30 cellular contexts compared by ENCODE assay signal in genomic region chr3:129022995-129023332, GRCh38. TPM values are rescaled to one million over a fixed set of nuclear protein-coding genes. Genes with fewer than 3 reads are reported as not detected.
DNase-seq lines count a peak whose midpoint lies in the region; ATAC-seq and TF ChIP-seq lines count a peak whose summit lies in the region.
"Had no signal": no experiment of that assay in that cellular context is flagged by ENCODE, and none has a peak within 500 bp of the region (broad histone marks: within the 10 kb centered on the region; RNA-seq: fewer than 3 reads in every experiment).

No MANE protein-coding gene starts in this region.

- H3K4me1 ChIP-seq in BLaER1 treated with 17β-estradiol and CSF1 and Interleukin-3, amounts not matched to agents 10 nM and 100 nM: peaks cover 18 to 67% (median 48%) of the 10 kb centered on the region in 10 experiments
- peaks cover 79% of the 10 kb centered on the region for H3K4me1 ChIP-seq in lower lobe of right lung
- H3K4me1 ChIP-seq in spleen: peaks cover 16 to 86% (median 57%) of the 10 kb centered on the region in 6 donors
- 0 out of 2 replicates have a peak, but pooled peaks cover 4% of the 10 kb centered on the region for H3K4me1 ChIP-seq in PC-9 (replicated peaks; ENCODE audit: insufficient read depth)

- TF ChIP-seq POLR2A in spleen (IDR thresholded peaks at IDR 0.05): no peak

- TF ChIP-seq CTCF in lower lobe of right lung (IDR thresholded peaks at IDR 0.05): no peak
- no peak for TF ChIP-seq CTCF in spleen (IDR thresholded peaks at IDR 0.05 in 8 of 11, conservative IDR thresholded peaks at IDR 0.05 in 3 of 11)
- TF ChIP-seq CTCF in PC-9 (conservative IDR thresholded peaks at IDR 0.05): no peak

- H3K27me3 ChIP-seq in BLaER1 treated with 17β-estradiol and CSF1 and Interleukin-3, amounts not matched to agents 10 nM and 100 nM: no peaks in the 10 kb centered on the region
- H3K27me3 ChIP-seq in lower lobe of right lung (ENCODE audit: low read depth): no peaks in the 10 kb centered on the region
- no peaks in the 10 kb centered on the region for H3K27me3 ChIP-seq in spleen (replicated peaks in 1 of 7)
- H3K27me3 ChIP-seq in PC-9 (ENCODE audit: insufficient read depth, low read depth): no peaks in the 10 kb centered on the region
- H3K27me3 ChIP-seq: adrenal gland, BE2C had no signal

- H2AFZ ChIP-seq in PC-9: no peak overlapping the region

- H3K4me3 Mint-ChIP-seq in T-helper 17 cell: no peak overlapping the region
- H3K4me3 Mint-ChIP-seq: activated B cell treated with CpG ODN at 0.5 μM for 24 hours; activated naive CD4-positive, alpha-beta T cell treated with anti-CD3 and anti-CD28 coated beads, Interleukin-2, amount 10 ng/mL, durations not matched to agents 7 days and 5 days; central memory CD8-positive, alpha-beta T cell; dendritic cell treated with granulocyte-macrophage colony-stimulating factor and Interleukin-4, amounts not matched to agents 40 ng/mL and 50 ng/mL, for 4 days; stimulated activated naive CD8-positive, alpha-beta T cell treated with anti-CD3 and anti-CD28 coated beads, Interleukin-15, Interleukin-2, amounts not matched to agents 100 ng/mL and 50 ng/mL, for 24 hours had no signal

- peak overlapping the region; percentile 79 for H3K27ac Mint-ChIP-seq in T-helper 17 cell
- H3K27ac Mint-ChIP-seq: activated B cell treated with CpG ODN at 0.5 μM for 24 hours; activated naive CD4-positive, alpha-beta T cell treated with anti-CD3 and anti-CD28 coated beads, Interleukin-2, amount 10 ng/mL, durations not matched to agents 7 days and 5 days; dendritic cell treated with granulocyte-macrophage colony-stimulating factor and Interleukin-4, amounts not matched to agents 40 ng/mL and 50 ng/mL, for 4 days; stimulated activated naive CD8-positive, alpha-beta T cell treated with anti-CD3 and anti-CD28 coated beads, Interleukin-15, Interleukin-2, amounts not matched to agents 100 ng/mL and 50 ng/mL, for 24 hours had no signal

- H3K9me3 ChIP-seq in BLaER1 treated with 17β-estradiol and CSF1 and Interleukin-3, amounts not matched to agents 10 nM and 100 nM (replicated peaks in 1 of 11): no peaks in the 10 kb centered on the region
- H3K9me3 ChIP-seq in T-helper 17 cell (ENCODE audit: control insufficient read depth, low read length, poor library complexity, severe bottlenecking) (no peaks in the 10 kb centered on the region), lower lobe of right lung (no peaks in the 10 kb centered on the region), spleen (no peaks in the 10 kb centered on the region), PC-9 (ENCODE audit: insufficient read depth, low read depth) (no peaks in the 10 kb centered on the region)
- H3K9me3 ChIP-seq: adrenal gland, BE2C had no signal

- no peaks in the 10 kb centered on the region for H3K79me2 ChIP-seq in PC-9 (ENCODE audit: low read depth)

- no peak overlapping the region; a peak in 1 of 22 replicates for H3K27ac ChIP-seq in BLaER1 treated with 17β-estradiol and CSF1 and Interleukin-3, amounts not matched to agents 10 nM and 100 nM
- H3K27ac ChIP-seq in lower lobe of right lung: peak overlapping the region; percentile 68
- peak overlapping the region in 7 of 8 donors; percentile 33 to 79 (median 70) for H3K27ac ChIP-seq in spleen
- no peak overlapping the region for H3K27ac ChIP-seq in PC-9
- H3K27ac ChIP-seq: RWPE1 had no signal

- WGBS in spleen, 5 donors: 66 to 80% (median 77%) methylated on average over 2 of the region's 2 CpGs

- DNase-seq in T-helper 17 cell: no peak
- DNase-seq in lower lobe of right lung: no peak
- no peak for DNase-seq in spleen
- DNase-seq in dermis blood vessel endothelial cell: no peak
- no peak for DNase-seq in head of caudate nucleus
- DNase-seq in PC-9: no peak
- DNase-seq: activated B cell treated with CpG ODN at 0.5 μM for 24 hours; activated CD4-positive, alpha-beta T cell treated with anti-CD3 and anti-CD28 coated beads, Interleukin-2, amount 50 U/mL, for 1 hour; activated naive CD4-positive, alpha-beta T cell treated with anti-CD3 and anti-CD28 coated beads, Interleukin-2, amount 10 ng/mL, durations not matched to agents 7 days and 5 days; BE2C; DMS153; islet precursor cell; NCI-H1048; NCI-H1694 treated with DMSO at 0.1 percent for 48 hours; small intestine had no signal

- H3K36me3 Mint-ChIP-seq in T-helper 17 cell (ENCODE audit: low read depth): no peaks in the 10 kb centered on the region
- H3K36me3 Mint-ChIP-seq: naive thymus-derived CD8-positive, alpha-beta T cell had no signal

- no peaks in the 10 kb centered on the region for H3F3A ChIP-seq in PC-9 (ENCODE audit: insufficient read depth, low read depth)

- no peaks in the 10 kb centered on the region for H3K27me3 Mint-ChIP-seq in T-helper 17 cell
- H3K27me3 Mint-ChIP-seq: activated B cell treated with CpG ODN at 0.5 μM for 24 hours; central memory CD8-positive, alpha-beta T cell; naive thymus-derived CD8-positive, alpha-beta T cell; stimulated activated naive CD8-positive, alpha-beta T cell treated with anti-CD3 and anti-CD28 coated beads, Interleukin-15, Interleukin-2, amounts not matched to agents 100 ng/mL and 50 ng/mL, for 24 hours had no signal

- no peaks in the 10 kb centered on the region for H3K36me3 ChIP-seq in BLaER1 treated with 17β-estradiol and CSF1 and Interleukin-3, amounts not matched to agents 10 nM and 100 nM
- H3K36me3 ChIP-seq in lower lobe of right lung (no peaks in the 10 kb centered on the region), spleen (no peaks in the 10 kb centered on the region), PC-9 (ENCODE audit: low read depth) (no peaks in the 10 kb centered on the region)
- H3K36me3 ChIP-seq: adrenal gland, BE2C had no signal

- ATAC-seq in T-helper 17 cell (no peak), lower lobe of right lung (no peak), GM19455 (IDR thresholded peaks at IDR 0.05; ENCODE audit: unreplicated experiment) (no peak)
- ATAC-seq: GM12878; naive thymus-derived CD8-positive, alpha-beta T cell had no signal

- H4K20me1 ChIP-seq in BLaER1 treated with 17β-estradiol and CSF1 and Interleukin-3, amounts not matched to agents 10 nM and 100 nM: no peaks in the 10 kb centered on the region
- no peaks in the 10 kb centered on the region for H4K20me1 ChIP-seq in PC-9 (ENCODE audit: insufficient read depth)

- no peaks in the 10 kb centered on the region for H3K9me2 ChIP-seq in PC-9 (ENCODE audit: insufficient read depth)

- POLR2A ChIA-PET in PC-9 (lab: Charles Lee; ENCODE audit: unreplicated experiment): interaction anchor here (0.9 kb wide), 1 partner anchor 15 kb away, joined by 6 read pairs; no protein-coding TSS in a partner anchor

- no TSS peak for BruUV-seq in PC-9 (replicated peaks; lab: Mats Ljungman, UMichigan)

- no peak overlapping the region for H3K9ac ChIP-seq in BLaER1 treated with 17β-estradiol and CSF1 and Interleukin-3, amounts not matched to agents 10 nM and 100 nM

- CTCF ChIA-PET in PC-9 (lab: Charles Lee): no interaction called here

- intact Hi-C loops in lower lobe of right lung (cut with DNase I) (no loop called here), spleen (cut with DNase I; ENCODE audit: low total_unique reads) (no loop called here), head of caudate nucleus (cut with DNase I) (no loop called here), PC-9 (cut with micrococcal nuclease; ENCODE audit: unreplicated experiment) (no loop called here)

- H3K4me1 Mint-ChIP-seq in T-helper 17 cell: peaks cover 22% of the 10 kb centered on the region

- H3K4me3 ChIP-seq in BLaER1 treated with 17β-estradiol and CSF1 and Interleukin-3, amounts not matched to agents 10 nM and 100 nM: no peak overlapping the region
- H3K4me3 ChIP-seq in lower lobe of right lung: no peak overlapping the region
- H3K4me3 ChIP-seq in spleen: no peak overlapping the region
- no peak overlapping the region for H3K4me3 ChIP-seq in PC-9
- H3K4me3 ChIP-seq: adrenal gland, GM12878, K562 had no signal

- peak overlapping the region in 9 of 11 experiments; percentile 13 to 74 (median 62); a peak in 16 of 22 replicates for H3K4me2 ChIP-seq in BLaER1 treated with 17β-estradiol and CSF1 and Interleukin-3, amounts not matched to agents 10 nM and 100 nM
- H3K4me2 ChIP-seq in PC-9: no peak overlapping the region

RNA-seq across cellular contexts. Expression of gene EFCC1, which starts 21.9 kb away (rescaled TPM):
- total RNA-seq in T-helper 17 cell (under 1 TPM in 1 of 2 donors, not detected in 1; 0.12 TPM), lower lobe of right lung (12.1 TPM), spleen (10 to 100 TPM in 2 of 7 donors, 1 to 10 TPM in 5; 3.7 to 11.2 (median 7.6) TPM), dermis blood vessel endothelial cell (5.9 and 12.1 TPM in 2 replicates), PC-9 (2021) (0.24 and 0.43 TPM in 2 replicates)
- 1 to 10 TPM; 2.0 to 8.9 (median 8.7) TPM for polyA plus RNA-seq in spleen
- total RNA-seq: activated B cell treated with CpG ODN at 0.5 μM for 24 hours; GM12878; HT1080; K562; NCI-H460; osteoblast; T-helper 1 cell treated with Interleukin-12 subunit alpha and Interleukin-12 subunit beta and Interleukin-4 antibody, amounts not matched to agents 30 ng/mL and 1 ng/mL, for 36 hours had no signal
- polyA plus RNA-seq: GM12878, K562 had no signal

RNA-seq across cellular contexts. Expression of gene CFAP92, which starts 29.1 kb away (rescaled TPM):
- total RNA-seq in T-helper 17 cell (under 1 TPM; 0.15 to 0.37 TPM), lower lobe of right lung (2.0 TPM), spleen (1 to 10 TPM; 1.1 to 3.1 (median 1.3) TPM), dermis blood vessel endothelial cell (1.9 and 2.4 TPM in 2 replicates), PC-9 (2021) (4.3 and 4.8 TPM in 2 replicates)
- polyA plus RNA-seq in spleen: under 1 TPM; 0.29 to 0.63 (median 0.45) TPM
- total RNA-seq: activated B cell treated with CpG ODN at 0.5 μM for 24 hours; GM12878; HT1080; osteoblast; T-helper 1 cell treated with Interleukin-12 subunit alpha and Interleukin-12 subunit beta and Interleukin-4 antibody, amounts not matched to agents 30 ng/mL and 1 ng/mL, for 36 hours had no signal

RNA-seq across cellular contexts. Expression of gene GP9, which starts 37.6 kb away (rescaled TPM):
- total RNA-seq in T-helper 17 cell (10 to 100 TPM in 1 of 2 donors, 1 to 10 TPM in 1; 3.8 to 68.5 TPM), lower lobe of right lung (2.6 TPM), spleen (10 to 100 TPM in 1 of 7 donors, 1 to 10 TPM in 6; 4.2 to 14.9 (median 7.9) TPM), dermis blood vessel endothelial cell (not detected in 2 replicates), PC-9 (2021) (not detected in 2 replicates)
- 1 to 10 TPM; 1.4 to 5.5 (median 2.2) TPM for polyA plus RNA-seq in spleen
- total RNA-seq: activated B cell treated with CpG ODN at 0.5 μM for 24 hours; adrenal gland; GM12878; HT1080; K562; naive thymus-derived CD8-positive, alpha-beta T cell; NCI-H460; osteoblast; pulmonary artery endothelial cell; T-helper 1 cell treated with Interleukin-12 subunit alpha and Interleukin-12 subunit beta and Interleukin-4 antibody, amounts not matched to agents 30 ng/mL and 1 ng/mL, for 36 hours had no signal
- polyA plus RNA-seq: K562; naive thymus-derived CD8-positive, alpha-beta T cell had no signal

Comparison
In these comparisons a context has a peak if more than half of its experiments do, and no peak if none do; other contexts are left out.
1. H3K27ac ChIP-seq: peak in lower lobe of right lung (single experiment) and spleen (7 of 8); none in BLaER1 treated with 17β-estradiol and CSF1 and Interleukin-3, amounts not matched to agents 10 nM and 100 nM (0 of 11) and PC-9 (single experiment).